In genomic region chr14:73458219-73458976, GRCh38 we compare ENCODE assay signal across 8 cellular contexts. TPM values are rescaled to one million over a fixed set of nuclear protein-coding genes. Genes with fewer than 3 reads are reported as not detected.
DNase-seq lines count a peak whose midpoint lies in the region; ATAC-seq and TF ChIP-seq lines count a peak whose summit lies in the region.

TSS of gene NUMB (minus strand) at chr14:73458546. CDS start at chr14:73355751, 102,795 bp downstream.

- H3K36me3 ChIP-seq in lung (ENCODE audit: control insufficient read depth in 2 of 2, insufficient read depth in 2 of 2, low read length in 2 of 2), result no peaks in the 10 kb centered on the region

- no peaks in the 10 kb centered on the region for H3K9me3 ChIP-seq in lung (ENCODE audit: control insufficient read depth in 2 of 2, insufficient read depth in 1 of 2, low read length in 1 of 2)

- 1% methylated on average over 48 to 54 of the region's 54 CpGs for WGBS in lung, 2 donors

- ATAC-seq in GM19468 (IDR thresholded peaks at IDR 0.05; ENCODE audit: extremely low read depth, unreplicated experiment), result peak; percentile 90
- peak; percentile 98 for ATAC-seq in lung (ENCODE audit: insufficient read depth, low FRiP score)

- no peak for TF ChIP-seq CTCF in lung (IDR thresholded peaks at IDR 0.05; ENCODE audit: control extremely low read depth, extremely low read depth)

- H3K4me3 ChIP-seq in lung, result peak within 1 kb of the TSS; percentile 89

- H3K27ac ChIP-seq in lung (ENCODE audit: low read depth in 1 of 2, low read length in 1 of 2), result peak within 1 kb of the TSS; percentile 89 to 96

- peaks cover 13 to 38% of the 10 kb centered on the region in 2 donors for H3K4me1 ChIP-seq in lung (ENCODE audit: control insufficient read depth in 2 of 2, insufficient read depth in 2 of 2, low read length in 2 of 2)

- H3K27me3 ChIP-seq in lung (ENCODE audit: control insufficient read depth, insufficient read depth), result no peaks in the 10 kb centered on the region

- peak; percentile 91 for DNase-seq in CMK (ENCODE audit: low read depth)
- DNase-seq in HS-5 (ENCODE audit: low read depth), result peak; percentile 99
- DNase-seq in NK-92 treated with Interleukin-12 subunit alpha and Interleukin-12 subunit beta, amount 100 ng/mL, for 24 hours (lab: John Stamatoyannopoulos, UW), result peak; percentile 94
- DNase-seq in activated CD8-positive, alpha-beta memory T cell treated with anti-CD3 and anti-CD28 coated beads for 24 hours, result peak; percentile 94
- peak; percentile 94 for DNase-seq in effector CD8-positive, alpha-beta T cell (lab: John Stamatoyannopoulos, UW)
- DNase-seq in lung (ENCODE audit: low spot score), result peak; percentile 99
- DNase-seq in stimulated activated CD4-positive, alpha-beta T cell treated with anti-CD3 and anti-CD28 coated beads, TNF-alpha, amount 100 ng/mL, for 4 hours (ENCODE audit: low read depth in 3 of 3), result peak; percentile 75 to 96 (median 93)

RNA-seq across cellular contexts. Expression of gene NUMB, which starts in this region (rescaled TPM):
- total RNA-seq in lung, result 100 to 1,000 TPM in 1 of 2 donors, 10 to 100 TPM in 1; 94.8 to 100 TPM
- 10 to 100 TPM; 39.4 to 80.9 TPM for polyA plus RNA-seq in lung

Comparison
In these comparisons a context has a peak if more than half of its experiments do, and no peak if none do; other contexts are left out.
1. Peak in every context shown above with its lines: DNase-seq, ATAC-seq, H3K4me3 ChIP-seq and H3K27ac ChIP-seq.